ENCODE assay signal across 10 cellular contexts in the genomic region with DNA sequence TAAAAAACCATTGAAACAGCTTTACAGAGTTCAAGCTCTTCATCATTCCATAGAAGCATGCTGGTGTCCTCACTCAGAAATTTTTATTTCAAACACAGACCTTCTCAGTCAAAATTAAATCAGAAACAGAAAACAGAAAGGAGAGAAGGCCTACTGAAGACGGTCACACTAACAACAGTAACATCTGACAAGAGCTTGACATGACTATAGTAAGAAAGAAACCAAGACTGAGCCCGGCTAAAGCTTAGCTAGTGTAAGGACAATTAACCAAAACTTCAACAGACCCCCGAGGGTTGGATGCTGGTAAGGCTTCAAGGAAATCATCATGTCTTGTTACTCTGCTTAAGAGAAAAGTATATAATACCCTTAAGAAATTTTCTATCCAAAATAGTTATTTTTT. TPM values are rescaled to one million over a fixed set of nuclear protein-coding genes. Genes with fewer than 3 reads are reported as not detected.
DNase-seq lines count a peak whose midpoint lies in the region; ATAC-seq and TF ChIP-seq lines count a peak whose summit lies in the region.
"Had no signal": no experiment of that assay in that cellular context is flagged by ENCODE, and none has a peak within 500 bp of the region (broad histone marks: within the 10 kb centered on the region; RNA-seq: fewer than 3 reads in every experiment).

No MANE protein-coding gene starts in this region.

- H3K27ac Mint-ChIP-seq in mesothelial cell of epicardium, result peak overlapping the region; percentile 89

- no peaks in the 10 kb centered on the region for H3K9me3 Mint-ChIP-seq in mesothelial cell of epicardium

- TF ChIP-seq CTCF in mesothelial cell of epicardium (IDR thresholded peaks at IDR 0.05; ENCODE audit: unreplicated experiment), result no peak

- no peak for DNase-seq in mesothelial cell of epicardium (ENCODE audit: low spot score in 2 of 2, unreplicated experiment in 2 of 2)
- no peak for DNase-seq in SKM-1 (lab: John Stamatoyannopoulos, UW; ENCODE audit: unreplicated experiment)
- DNase-seq in left ventricle myocardium superior, result no peak
- no peak for DNase-seq in C1 segment of cervical spinal cord (lab: John Stamatoyannopoulos, UW)
- no peak for DNase-seq in ureter (ENCODE audit: low spot score)
- DNase-seq: activated CD8-positive, alpha-beta memory T cell treated with anti-CD3 and anti-CD28 coated beads, Interleukin-2, amount 50 U/mL, for 48 hours had no signal

- ATAC-seq in GM18858 (IDR thresholded peaks at IDR 0.05; ENCODE audit: unreplicated experiment) (peak; percentile 56), GM21515 (IDR thresholded peaks at IDR 0.05; ENCODE audit: unreplicated experiment) (peak; percentile 56), HG03139 (IDR thresholded peaks at IDR 0.05; ENCODE audit: unreplicated experiment) (peak; percentile 46), left ventricle myocardium superior (no peak)
- ATAC-seq: left lobe of liver had no signal

- peaks cover 5% of the 10 kb centered on the region for H3K36me3 Mint-ChIP-seq in mesothelial cell of epicardium

- peaks cover 82% of the 10 kb centered on the region for H3K4me1 Mint-ChIP-seq in mesothelial cell of epicardium

- no peaks in the 10 kb centered on the region for H3K27me3 Mint-ChIP-seq in mesothelial cell of epicardium (ENCODE audit: low read depth)

- no peak overlapping the region for H3K4me3 Mint-ChIP-seq in mesothelial cell of epicardium

- intact Hi-C loops in left ventricle myocardium superior (cut with micrococcal nuclease), result no loop called here

RNA-seq across cellular contexts. Expression of gene MTPN, which starts 38.6 kb away (rescaled TPM):
- total RNA-seq in mesothelial cell of epicardium (112 to 115 TPM (median 114 TPM) in 3 replicates), left ventricle myocardium superior (75.2 TPM), ureter (93.8 TPM)
